22 cellular contexts compared by ENCODE assay signal in genomic region chr3:30596161-30596560, GRCh38. TPM values are rescaled to one million over a fixed set of nuclear protein-coding genes. Genes with fewer than 3 reads are reported as not detected.
A peak's percentile ranks its signal among the peaks of the same experiment; 100 is the strongest.
DNase-seq lines count a peak whose midpoint lies in the region; ATAC-seq, FAIRE-seq and TF ChIP-seq lines count a peak whose summit lies in the region.
"Had no signal": no experiment of that assay in that cellular context is flagged by ENCODE, and none has a peak within 500 bp of the region (broad histone marks: within the 10 kb centered on the region; RNA-seq: fewer than 3 reads in every experiment).

No MANE protein-coding gene starts in this region.

- dilution Hi-C loops in keratinocyte (cut with MboI; ENCODE audit: extremely low pct_ligation_motif_present, low sequenced_read_pairs) = no loop called here

- no peaks in the 10 kb centered on the region for H4K20me1 ChIP-seq in keratinocyte (ENCODE audit: control insufficient read depth, extremely low read depth, insufficient read depth, low read length)

- ATAC-seq in RWPE2 (ENCODE audit: low read depth) = peak; percentile 67
- ATAC-seq in HG03097 (IDR thresholded peaks at IDR 0.05; ENCODE audit: low FRiP score, unreplicated experiment) = no peak
- no peak for ATAC-seq in GM19035 (IDR thresholded peaks at IDR 0.05; ENCODE audit: unreplicated experiment)
- ATAC-seq: naive thymus-derived CD8-positive, alpha-beta T cell had no signal

- no peaks in the 10 kb centered on the region for H3K9me3 ChIP-seq in RWPE2 (ENCODE audit: severe bottlenecking)
- no peaks in the 10 kb centered on the region for H3K9me3 ChIP-seq in keratinocyte (ENCODE audit: control insufficient read depth, low read depth, low read length)
- H3K9me3 ChIP-seq: thyroid gland had no signal

- H3K27me3 ChIP-seq in RWPE2 (ENCODE audit: insufficient read depth, poor library complexity, severe bottlenecking) (no peaks in the 10 kb centered on the region), keratinocyte (ENCODE audit: control insufficient read depth, extremely low read depth, insufficient read depth, low read length) (no peaks in the 10 kb centered on the region)
- H3K27me3 ChIP-seq: thyroid gland had no signal

- no peaks in the 10 kb centered on the region for H3K9me1 ChIP-seq in keratinocyte (ENCODE audit: control insufficient read depth, extremely low read depth, insufficient read depth, low read length)

- no peak overlapping the region for H3K9ac ChIP-seq in keratinocyte (ENCODE audit: control insufficient read depth, extremely low read depth, insufficient read depth, low read length)
- H3K9ac ChIP-seq: parathyroid adenoma had no signal

- peak overlapping the region; percentile 27 for H3K4me2 ChIP-seq in keratinocyte (ENCODE audit: control insufficient read depth, extremely low read depth, insufficient read depth, low read depth, low read length)

- no peaks in the 10 kb centered on the region for H3K36me3 ChIP-seq in RWPE2 (ENCODE audit: low read depth)
- H3K36me3 ChIP-seq in keratinocyte (ENCODE audit: control insufficient read depth in 2 of 2, extremely low read depth in 1 of 2, insufficient read depth in 2 of 2, low read length in 2 of 2) = no peaks in the 10 kb centered on the region
- H3K36me3 ChIP-seq: thyroid gland had no signal

- H3K4me3 ChIP-seq in RWPE2 (ENCODE audit: severe bottlenecking) (no peak overlapping the region), keratinocyte (ENCODE audit: control insufficient read depth in 2 of 3, extremely low read depth in 1 of 3, insufficient read depth in 2 of 3, low read depth in 1 of 3, low read length in 3 of 3) (no peak overlapping the region)
- H3K4me3 ChIP-seq: thyroid gland had no signal

- H2AFZ ChIP-seq in keratinocyte (ENCODE audit: control insufficient read depth, low read length) = peak overlapping the region; percentile 63
- H2AFZ ChIP-seq: parathyroid adenoma had no signal

- TF ChIP-seq CTCF in RWPE2 (IDR thresholded peaks at IDR 0.05; ENCODE audit: poor library complexity, severe bottlenecking) (no peak), keratinocyte (optimal IDR thresholded peaks at IDR 0.05 in 1 of 3, IDR thresholded peaks at IDR 0.05 in 1 of 3, conservative IDR thresholded peaks at IDR 0.05 in 1 of 3; ENCODE audit: extremely low read depth in 1 of 3, insufficient read depth in 2 of 3, low read length in 3 of 3) (no peak)

- H3K27ac ChIP-seq in RWPE2 (ENCODE audit: poor library complexity, severe bottlenecking) (peak overlapping the region; percentile 95), keratinocyte (ENCODE audit: control insufficient read depth, insufficient read depth, low read length) (peak overlapping the region; percentile 85)
- H3K27ac ChIP-seq: parathyroid adenoma, thyroid gland had no signal

- H3K4me1 ChIP-seq in RWPE2 (ENCODE audit: insufficient read depth, poor library complexity, severe bottlenecking) = peaks cover 29% of the 10 kb centered on the region
- peaks cover 31% of the 10 kb centered on the region for H3K4me1 ChIP-seq in keratinocyte (ENCODE audit: control insufficient read depth, extremely low read depth, insufficient read depth, low read length)
- H3K4me1 ChIP-seq: parathyroid adenoma, thyroid gland had no signal

- DNase-seq in DMS53 (lab: John Stamatoyannopoulos, UW) (peak; percentile 48), DMS53 treated with DMSO at 0.1 percent for 48 hours (lab: John Stamatoyannopoulos, UW; ENCODE audit: unreplicated experiment) (no peak), RWPE2 (ENCODE audit: low spot score) (peak; percentile 78), keratinocyte (ENCODE audit: low read depth, low spot score) (peak; percentile 76), urothelium cell line (ENCODE audit: low spot score) (peak; percentile 36), NCI-H345 treated with DMSO at 0.1 percent for 48 hours (lab: John Stamatoyannopoulos, UW; ENCODE audit: unreplicated experiment) (no peak)
- DNase-seq: 8988T; activated CD4-positive, alpha-beta T cell treated with anti-CD3 and anti-CD28 coated beads, Interleukin-2, amount 10 ng/mL, durations not matched to agents 7 days and 5 days; activated CD8-positive, alpha-beta memory T cell treated with anti-CD3 and anti-CD28 coated beads, Interleukin-2, amount 50 U/mL, for 4 hours; kidney glomerular epithelial cell; naive thymus-derived CD8-positive, alpha-beta T cell; NCI-H1417; NCI-H2107; NCI-H510A; Right ventricle myocardium superior; stimulated activated CD4-positive, alpha-beta T cell treated with anti-CD3 and anti-CD28 coated beads, Interleukin-1b, Interleukin-23, amount 100 ng/mL, for 48 hours; stimulated activated naive CD4-positive, alpha-beta T cell treated with Interleukin-2 at 50 U/mL for 16 hours; SW 1271; thyroid gland had no signal

- FAIRE-seq in keratinocyte (lab: Jason Lieb, UNC) (peak; percentile 95), urothelium cell line (lab: Jason Lieb, UNC) (no peak)

- no peaks in the 10 kb centered on the region for H3K79me2 ChIP-seq in keratinocyte (ENCODE audit: control insufficient read depth, insufficient read depth, low read length)
- H3K79me2 ChIP-seq: parathyroid adenoma had no signal

RNA-seq across cellular contexts. Expression of gene TGFBR2, which starts 10.2 kb away (rescaled TPM):
- 250 to 402 TPM (median 303 TPM) in 3 replicates for polyA plus RNA-seq in keratinocyte
- polyA plus RNA-seq in keratinocyte (2011; ENCODE audit: low read depth) = 39.9 TPM
- polyA plus RNA-seq in keratinocyte (2011; cell fraction: cytosol; rRNA removed) = 201 and 293 TPM in 2 replicates
- 332 and 361 TPM in 2 replicates for polyA plus RNA-seq in keratinocyte (2011; cell fraction: nucleus; rRNA removed)
- 37.4 and 256 TPM in 2 replicates for polyA plus RNA-seq in keratinocyte (2012; ENCODE audit: low replicate concordance)
- polyA minus RNA-seq in keratinocyte = 379 to 451 TPM (median 420 TPM) in 3 replicates
- polyA minus RNA-seq in keratinocyte (2011; cell fraction: cytosol; rRNA and poly(A)+ RNA removed) = 312 TPM
- 400 and 638 TPM in 2 replicates for polyA minus RNA-seq in keratinocyte (2011; cell fraction: nucleus; rRNA and poly(A)+ RNA removed)

Comparison
In these comparisons a context has a peak if more than half of its experiments do, and no peak if none do; other contexts are left out.
1. DNase-seq: peak in DMS53 (single experiment), RWPE2 (single experiment), keratinocyte (single experiment) and urothelium cell line (single experiment); none in DMS53 treated with DMSO at 0.1 percent for 48 hours (single experiment) and NCI-H345 treated with DMSO at 0.1 percent for 48 hours (single experiment).